Comparison of ENCODE assay signal across 12 cellular contexts in genomic region chr11:66011239-66011784, GRCh38. TPM values are rescaled to one million over a fixed set of nuclear protein-coding genes. Genes with fewer than 3 reads are reported as not detected.
DNase-seq lines count a peak whose midpoint lies in the region; ATAC-seq and TF ChIP-seq lines count a peak whose summit lies in the region.
"Had no signal": no experiment of that assay in that cellular context is flagged by ENCODE, and none has a peak within 500 bp of the region (broad histone marks: within the 10 kb centered on the region; RNA-seq: fewer than 3 reads in every experiment).

No MANE protein-coding gene starts in this region.

- no peaks in the 10 kb centered on the region for H3K27me3 ChIP-seq in ascending aorta
- H3K27me3 ChIP-seq in iPS-20b (ENCODE audit: insufficient read depth, low read length), result peaks cover 29% of the 10 kb centered on the region
- peaks cover 12% of the 10 kb centered on the region for H3K27me3 ChIP-seq in thymus (ENCODE audit: control insufficient read depth, insufficient read depth)
- H3K27me3 ChIP-seq in right atrium auricular region, result peaks cover 0 to 4% of the 10 kb centered on the region in 2 donors

- H3K4me1 ChIP-seq in ascending aorta (peaks cover 25 to 53% of the 10 kb centered on the region in 2 donors), iPS-20b (ENCODE audit: insufficient read depth, low read length) (peaks cover 4% of the 10 kb centered on the region; the same call in 1 of the 2 replicates), thymus (ENCODE audit: control insufficient read depth, insufficient read depth, low read length) (peaks cover 2% of the 10 kb centered on the region), right atrium auricular region (peaks cover 0 to 31% of the 10 kb centered on the region in 2 donors)

- H3K27me3 Mint-ChIP-seq in chondrocyte (ENCODE audit: low read depth), result no peaks in the 10 kb centered on the region

- H3K36me3 Mint-ChIP-seq in chondrocyte (ENCODE audit: low read depth), result no peaks in the 10 kb centered on the region

- DNase-seq in HCEC 1CT, result peak; percentile 44
- peak in 1 of 2 donors; percentile 86 for DNase-seq in ascending aorta (ENCODE audit: low spot score in 2 of 2)
- DNase-seq in stimulated activated naive CD8-positive, alpha-beta T cell treated with anti-CD3 and anti-CD28 coated beads, Interleukin-15, Interleukin-2, amounts not matched to agents 100 U/mL and 50 U/mL, for 24 hours, result no peak
- no peak for DNase-seq in germinal center (ENCODE audit: low spot score)
- DNase-seq in chondrocyte (ENCODE audit: low spot score), result no peak
- no peak for DNase-seq in right atrium auricular region (ENCODE audit: low spot score)
- DNase-seq: activated naive CD4-positive, alpha-beta T cell treated with Interleukin-2 at 50 U/mL for 16 hours; spleen; stimulated activated naive CD8-positive, alpha-beta T cell treated with anti-CD3 and anti-CD28 coated beads, Interleukin-15, amount 100 ng/mL, for 72 hours had no signal

- no peak overlapping the region for H3K4me3 Mint-ChIP-seq in chondrocyte (ENCODE audit: unreplicated experiment)

- no peak overlapping the region for H3K27ac Mint-ChIP-seq in chondrocyte (ENCODE audit: unreplicated experiment)
- H3K27ac Mint-ChIP-seq: stimulated activated naive CD8-positive, alpha-beta T cell treated with anti-CD3 and anti-CD28 coated beads, Interleukin-15, amount 100 ng/mL, for 72 hours had no signal

- no peak overlapping the region for H3K9ac ChIP-seq in iPS-20b (ENCODE audit: low read depth, low read length)

- 63% methylated on average over 14 of the region's 14 CpGs for WGBS in thymus

- no peak for ATAC-seq in stimulated activated naive CD8-positive, alpha-beta T cell treated with anti-CD3 and anti-CD28 coated beads, Interleukin-15, Interleukin-2, amounts not matched to agents 100 U/mL and 50 U/mL, for 24 hours

- peaks cover 49% of the 10 kb centered on the region for H3K4me1 Mint-ChIP-seq in chondrocyte (ENCODE audit: low read depth)

- H3K9me3 Mint-ChIP-seq in chondrocyte (ENCODE audit: low read depth), result no peaks in the 10 kb centered on the region
- H3K9me3 Mint-ChIP-seq: stimulated activated naive CD8-positive, alpha-beta T cell treated with anti-CD3 and anti-CD28 coated beads, Interleukin-15, amount 100 ng/mL, for 72 hours had no signal

- intact Hi-C loops in ascending aorta (cut with DNase I), result no loop called here

- H3K27ac ChIP-seq in ascending aorta (peak overlapping the region; percentile 94 to 95), iPS-20b (ENCODE audit: low read length) (no peak overlapping the region), thymus (ENCODE audit: low read depth) (no peak overlapping the region), right atrium auricular region (no peak overlapping the region)
- H3K27ac ChIP-seq: spleen had no signal

- TF ChIP-seq CTCF in ascending aorta (IDR thresholded peaks at IDR 0.05), result no peak
- TF ChIP-seq CTCF in chondrocyte (IDR thresholded peaks at IDR 0.05), result no peak
- no peak for TF ChIP-seq CTCF in right atrium auricular region (IDR thresholded peaks at IDR 0.05)

- peak overlapping the region; percentile 6 to 8 for H3K4me3 ChIP-seq in ascending aorta
- peak overlapping the region; percentile 32; the same call in 1 of the 2 replicates for H3K4me3 ChIP-seq in iPS-20b (ENCODE audit: low read length)
- H3K4me3 ChIP-seq in thymus (ENCODE audit: low read length), result peak overlapping the region; percentile 10
- H3K4me3 ChIP-seq in right atrium auricular region, result peak overlapping the region in 1 of 2 donors; percentile 33

- H3K9me3 ChIP-seq in ascending aorta (no peaks in the 10 kb centered on the region), iPS-20b (ENCODE audit: insufficient read depth, low read depth, low read length) (no peaks in the 10 kb centered on the region), thymus (ENCODE audit: control insufficient read depth) (no peaks in the 10 kb centered on the region), right atrium auricular region (no peaks in the 10 kb centered on the region)
- H3K9me3 ChIP-seq: spleen had no signal

- H3K36me3 ChIP-seq in ascending aorta, result peaks cover 0 to 3% of the 10 kb centered on the region in 2 donors
- no peaks in the 10 kb centered on the region for H3K36me3 ChIP-seq in iPS-20b (ENCODE audit: insufficient read depth, low read depth, low read length)
- H3K36me3 ChIP-seq in thymus (ENCODE audit: control insufficient read depth, insufficient read depth), result peaks cover 4% of the 10 kb centered on the region
- H3K36me3 ChIP-seq in right atrium auricular region, result no peaks in the 10 kb centered on the region

RNA-seq across cellular contexts. Expression of gene CST6, which starts 0.5 kb away (rescaled TPM):
- total RNA-seq in ascending aorta (4.4 TPM), chondrocyte (not detected in 3 replicates), right atrium auricular region (1 to 10 TPM; 2.6 to 6.3 TPM)
- polyA plus RNA-seq in thymus, result 23.0 TPM
- total RNA-seq: OCI-LY7, spleen had no signal

RNA-seq across cellular contexts. Expression of gene BANF1, which starts 9.0 kb away (rescaled TPM):
- total RNA-seq in ascending aorta, result 11.7 TPM
- polyA plus RNA-seq in thymus, result 172 TPM
- total RNA-seq in chondrocyte, result 178 to 243 TPM (median 187 TPM) in 3 replicates
- 10 to 100 TPM; 66.6 to 85.5 TPM for total RNA-seq in right atrium auricular region

RNA-seq across cellular contexts. Expression of gene EIF1AD, which starts 9.4 kb away (rescaled TPM):
- total RNA-seq in ascending aorta, result 15.6 TPM
- polyA plus RNA-seq in thymus, result 17.8 TPM
- total RNA-seq in chondrocyte, result 30.6 to 36.6 TPM (median 34.0 TPM) in 3 replicates
- total RNA-seq in right atrium auricular region, result 10 to 100 TPM; 17.6 to 25.0 TPM

RNA-seq across cellular contexts. Expression of gene CATSPER1, which starts 15.0 kb away (rescaled TPM):
- total RNA-seq in ascending aorta (not detected), chondrocyte (0.44 TPM in 1 of 3 replicates, not detected in the others), right atrium auricular region (not detected)
- polyA plus RNA-seq in thymus, result 0.34 TPM
- total RNA-seq: OCI-LY7 had no signal

RNA-seq across cellular contexts. Expression of gene GAL3ST3, which starts 37.6 kb away (rescaled TPM):
- not detected for total RNA-seq in ascending aorta
- 0.25 TPM for polyA plus RNA-seq in thymus
- 1.1 to 2.0 TPM (median 1.8 TPM) in 3 replicates for total RNA-seq in chondrocyte
- total RNA-seq in right atrium auricular region, result 10 to 100 TPM; 22.7 to 29.0 TPM
- total RNA-seq: OCI-LY7, spleen had no signal

Comparison
In these comparisons a context has a peak if more than half of its experiments do, and no peak if none do; other contexts are left out.
1. H3K27ac ChIP-seq: peak in ascending aorta (2 of 2); none in iPS-20b (single experiment), thymus (single experiment) and right atrium auricular region (0 of 2).